19 cellular contexts compared by ENCODE assay signal in the genomic region with DNA sequence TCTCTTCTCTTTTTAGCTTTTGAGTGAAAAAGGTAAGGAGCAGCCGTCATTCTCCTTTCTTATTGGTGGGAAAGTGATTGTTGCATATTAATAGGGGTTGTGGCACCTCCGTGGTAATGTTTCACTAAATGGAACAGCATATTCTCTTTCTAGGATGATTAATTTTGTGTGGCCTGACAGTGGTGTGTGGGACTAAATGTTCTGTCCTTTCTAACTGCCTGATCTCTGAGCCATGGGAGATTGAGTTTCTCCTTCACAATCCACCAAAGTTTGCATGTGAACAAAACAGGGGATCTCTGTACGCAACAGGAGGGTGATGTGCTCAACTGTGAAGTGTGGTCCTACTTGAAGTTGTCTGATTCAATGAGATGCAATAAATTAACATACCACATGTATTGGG. TPM values are rescaled to one million over a fixed set of nuclear protein-coding genes. Genes with fewer than 3 reads are reported as not detected.
DNase-seq lines count a peak whose midpoint lies in the region; ATAC-seq and TF ChIP-seq lines count a peak whose summit lies in the region.
"Had no signal": no experiment of that assay in that cellular context is flagged by ENCODE, and none has a peak within 500 bp of the region (broad histone marks: within the 10 kb centered on the region; RNA-seq: fewer than 3 reads in every experiment).

No MANE protein-coding gene starts in this region.

- H3K27ac Mint-ChIP-seq in GM23338, result no peak overlapping the region
- no peak overlapping the region for H3K27ac Mint-ChIP-seq in neural progenitor cell
- H3K27ac Mint-ChIP-seq: B cell; CD4-positive, alpha-beta T cell; CD8-positive, alpha-beta T cell had no signal

- TF ChIP-seq POLR2A in body of pancreas (IDR thresholded peaks at IDR 0.05), result no peak

- H3K4me1 ChIP-seq in GM23338 (ENCODE audit: insufficient read depth), result 0 out of 2 replicates have a peak, but pooled peaks cover 5% of the 10 kb centered on the region
- peaks cover 3% of the 10 kb centered on the region for H3K4me1 ChIP-seq in body of pancreas
- no peaks in the 10 kb centered on the region for H3K4me1 ChIP-seq in neural progenitor cell
- H3K4me1 ChIP-seq in SJCRH30, result no peaks in the 10 kb centered on the region
- H3K4me1 ChIP-seq: A549, Caco-2 had no signal

- H3K9me3 ChIP-seq in body of pancreas, result no peaks in the 10 kb centered on the region
- H3K9me3 ChIP-seq in neural progenitor cell (ENCODE audit: low read depth), result no peaks in the 10 kb centered on the region
- no peaks in the 10 kb centered on the region for H3K9me3 ChIP-seq in SJCRH30 (replicated peaks)
- H3K9me3 ChIP-seq: A549 had no signal

- WGBS in body of pancreas, 2 donors, result 53 to 60% methylated on average over 3 of the region's 3 CpGs

- TF ChIP-seq CTCF in GM23338 (conservative IDR thresholded peaks at IDR 0.05; ENCODE audit: low read depth in 2 of 2) (no peak), body of pancreas (IDR thresholded peaks at IDR 0.05) (no peak), neural progenitor cell (IDR thresholded peaks at IDR 0.05) (no peak)

- H3K27me3 ChIP-seq in GM23338 (ENCODE audit: insufficient read depth), result no peaks in the 10 kb centered on the region
- no peaks in the 10 kb centered on the region for H3K27me3 ChIP-seq in body of pancreas
- H3K27me3 ChIP-seq in neural progenitor cell, result no peaks in the 10 kb centered on the region
- H3K27me3 ChIP-seq in SJCRH30, result no peaks in the 10 kb centered on the region
- H3K27me3 ChIP-seq: BLaER1 treated with 17β-estradiol and CSF1 and Interleukin-3, amounts not matched to agents 10 nM and 100 nM had no signal

- H3K27me3 Mint-ChIP-seq in GM23338 (ENCODE audit: insufficient read depth, low read depth, poor library complexity) (no peaks in the 10 kb centered on the region), neural progenitor cell (ENCODE audit: insufficient read depth, low read depth) (peaks cover 1% of the 10 kb centered on the region)

- H3K4me3 Mint-ChIP-seq in GM23338 (no peak overlapping the region), neural progenitor cell (no peak overlapping the region)
- H3K4me3 Mint-ChIP-seq: B cell; CD4-positive, alpha-beta T cell; CD8-positive, alpha-beta T cell had no signal

- H3K79me2 ChIP-seq in GM23338 (replicated peaks; ENCODE audit: insufficient read depth), result no peaks in the 10 kb centered on the region
- no peaks in the 10 kb centered on the region for H3K79me2 ChIP-seq in neural progenitor cell (ENCODE audit: low read depth)

- 0 out of 2 replicates have a peak, but pooled peaks cover 5% of the 10 kb centered on the region for H3K9me2 ChIP-seq in GM23338 (ENCODE audit: insufficient read depth)

- H3F3A ChIP-seq in GM23338 (replicated peaks; ENCODE audit: low read depth) (no peaks in the 10 kb centered on the region), neural progenitor cell (ENCODE audit: low read depth) (no peaks in the 10 kb centered on the region)

- DNase-seq in GM23338 (ENCODE audit: low spot score), result no peak
- DNase-seq in body of pancreas, result no peak
- DNase-seq in neural progenitor cell (ENCODE audit: low spot score), result no peak
- DNase-seq in SJCRH30, result no peak
- no peak for DNase-seq in posterior vena cava (ENCODE audit: low spot score)
- DNase-seq: AML-193; Caco-2; Calu3; CD4-positive, alpha-beta T cell; CD8-positive, alpha-beta T cell; DMS79 treated with DMSO at 0.1 percent for 48 hours; GF-D8 had no signal

- intact Hi-C loops in body of pancreas (cut with DNase I) (no loop called here), posterior vena cava (cut with DNase I) (loop anchor here in 1 of 2 donors (10.0 kb wide), 1 partner anchor 476 kb away; no protein-coding TSS in a partner anchor)

- no peaks in the 10 kb centered on the region for H3K36me3 Mint-ChIP-seq in GM23338 (ENCODE audit: low read depth)
- no peaks in the 10 kb centered on the region for H3K36me3 Mint-ChIP-seq in neural progenitor cell
- H3K36me3 Mint-ChIP-seq: CD8-positive, alpha-beta T cell had no signal

- ATAC-seq in GM23338 (no peak), body of pancreas (peak; percentile 71), GM18867 (IDR thresholded peaks at IDR 0.05; ENCODE audit: unreplicated experiment) (no peak)
- ATAC-seq: A549; CD8-positive, alpha-beta T cell had no signal

- no peak overlapping the region for H3K4me2 ChIP-seq in GM23338
- no peak overlapping the region for H3K4me2 ChIP-seq in neural progenitor cell
- H3K4me2 ChIP-seq: A549; BLaER1 treated with 17β-estradiol and CSF1 and Interleukin-3, amounts not matched to agents 10 nM and 100 nM had no signal

- H4K20me1 ChIP-seq in GM23338 (replicated peaks; ENCODE audit: insufficient read depth) (no peaks in the 10 kb centered on the region), neural progenitor cell (ENCODE audit: low read depth) (no peaks in the 10 kb centered on the region)
- H4K20me1 ChIP-seq: BLaER1 treated with 17β-estradiol and CSF1 and Interleukin-3, amounts not matched to agents 10 nM and 100 nM had no signal

- H3K4me3 ChIP-seq in GM23338 (no peak overlapping the region), body of pancreas (no peak overlapping the region), neural progenitor cell (no peak overlapping the region), SJCRH30 (no peak overlapping the region)
- H3K4me3 ChIP-seq: A549; BLaER1 treated with 17β-estradiol and CSF1 and Interleukin-3, amounts not matched to agents 10 nM and 100 nM had no signal

- H3K27ac ChIP-seq in GM23338 (ENCODE audit: low read depth), result no peak overlapping the region
- H3K27ac ChIP-seq in body of pancreas, result peak overlapping the region in 1 of 4 donors; percentile 65
- H3K27ac ChIP-seq in neural progenitor cell, result no peak overlapping the region
- no peak overlapping the region for H3K27ac ChIP-seq in SJCRH30
- H3K27ac ChIP-seq: 22Rv1; A549; BLaER1 treated with 17β-estradiol and CSF1 and Interleukin-3, amounts not matched to agents 10 nM and 100 nM; C4-2B had no signal

- no peak overlapping the region for H3K9ac ChIP-seq in neural progenitor cell
- H3K9ac ChIP-seq: BLaER1 treated with 17β-estradiol and CSF1 and Interleukin-3, amounts not matched to agents 10 nM and 100 nM had no signal

- H3K4me1 Mint-ChIP-seq in GM23338 (no peaks in the 10 kb centered on the region), neural progenitor cell (no peaks in the 10 kb centered on the region)

- H3K36me3 ChIP-seq in GM23338 (ENCODE audit: insufficient read depth) (no peaks in the 10 kb centered on the region), body of pancreas (replicated peaks in 1 of 2; ENCODE audit: insufficient read depth in 1 of 2, low read depth in 2 of 2) (no peaks in the 10 kb centered on the region), neural progenitor cell (no peaks in the 10 kb centered on the region), SJCRH30 (no peaks in the 10 kb centered on the region)
- H3K36me3 ChIP-seq: BLaER1 treated with 17β-estradiol and CSF1 and Interleukin-3, amounts not matched to agents 10 nM and 100 nM had no signal

- H3K9me3 Mint-ChIP-seq in GM23338 (no peaks in the 10 kb centered on the region), neural progenitor cell (no peaks in the 10 kb centered on the region)
- H3K9me3 Mint-ChIP-seq: CD4-positive, alpha-beta T cell had no signal

- peak overlapping the region; percentile 61 for H2AFZ ChIP-seq in GM23338
- H2AFZ ChIP-seq in neural progenitor cell (replicated peaks), result peak overlapping the region; percentile 42

TF ChIP-seq in GM23338, 12 proteins besides CTCF, POLR2A, EP300 and RAD21 (continues in another document):
- TF ChIP-seq CREB1 (CRISPR knock-in tag; IDR thresholded peaks at IDR 0.05; ENCODE audit: low read depth), result no peak
- TF ChIP-seq EZH2phosphoT487 (IDR thresholded peaks at IDR 0.05; ENCODE audit: unreplicated experiment), result no peak
- no peak for TF ChIP-seq NANOG (IDR thresholded peaks at IDR 0.05; ENCODE audit: borderline replicate concordance)
- TF ChIP-seq STAT1 (IDR thresholded peaks at IDR 0.05; ENCODE audit: unreplicated experiment), result no peak
- TF ChIP-seq JUNB (IDR thresholded peaks at IDR 0.05; ENCODE audit: unreplicated experiment), result no peak
- no peak for TF ChIP-seq POLR2AphosphoS5 (IDR thresholded peaks at IDR 0.05; ENCODE audit: low read depth)
- TF ChIP-seq, protein P1, sequence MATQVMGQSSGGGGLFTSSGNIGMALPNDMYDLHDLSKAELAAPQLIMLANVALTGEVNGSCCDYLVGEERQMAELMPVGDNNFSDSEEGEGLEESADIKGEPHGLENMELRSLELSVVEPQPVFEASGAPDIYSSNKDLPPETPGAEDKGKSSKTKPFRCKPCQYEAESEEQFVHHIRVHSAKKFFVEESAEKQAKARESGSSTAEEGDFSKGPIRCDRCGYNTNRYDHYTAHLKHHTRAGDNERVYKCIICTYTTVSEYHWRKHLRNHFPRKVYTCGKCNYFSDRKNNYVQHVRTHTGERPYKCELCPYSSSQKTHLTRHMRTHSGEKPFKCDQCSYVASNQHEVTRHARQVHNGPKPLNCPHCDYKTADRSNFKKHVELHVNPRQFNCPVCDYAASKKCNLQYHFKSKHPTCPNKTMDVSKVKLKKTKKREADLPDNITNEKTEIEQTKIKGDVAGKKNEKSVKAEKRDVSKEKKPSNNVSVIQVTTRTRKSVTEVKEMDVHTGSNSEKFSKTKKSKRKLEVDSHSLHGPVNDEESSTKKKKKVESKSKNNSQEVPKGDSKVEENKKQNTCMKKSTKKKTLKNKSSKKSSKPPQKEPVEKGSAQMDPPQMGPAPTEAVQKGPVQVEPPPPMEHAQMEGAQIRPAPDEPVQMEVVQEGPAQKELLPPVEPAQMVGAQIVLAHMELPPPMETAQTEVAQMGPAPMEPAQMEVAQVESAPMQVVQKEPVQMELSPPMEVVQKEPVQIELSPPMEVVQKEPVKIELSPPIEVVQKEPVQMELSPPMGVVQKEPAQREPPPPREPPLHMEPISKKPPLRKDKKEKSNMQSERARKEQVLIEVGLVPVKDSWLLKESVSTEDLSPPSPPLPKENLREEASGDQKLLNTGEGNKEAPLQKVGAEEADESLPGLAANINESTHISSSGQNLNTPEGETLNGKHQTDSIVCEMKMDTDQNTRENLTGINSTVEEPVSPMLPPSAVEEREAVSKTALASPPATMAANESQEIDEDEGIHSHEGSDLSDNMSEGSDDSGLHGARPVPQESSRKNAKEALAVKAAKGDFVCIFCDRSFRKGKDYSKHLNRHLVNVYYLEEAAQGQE (IDR thresholded peaks at IDR 0.05; ENCODE audit: unreplicated experiment), result no peak
- no peak for TF ChIP-seq ZNF114 (CRISPR knock-in tag; IDR thresholded peaks at IDR 0.05)

RNA-seq across cellular contexts. Expression of a gene that starts 19.4 kb away (rescaled TPM):
- 0.17 TPM in 1 of 2 replicates, not detected in the other for total RNA-seq in GM23338 (2014; rRNA removed; shearing (Covaris generic))
- polyA plus RNA-seq in GM23338 (2016; fragmentation: Nextera tagmentation; extraction: Ambion mirVana), result 0.17 and 0.19 TPM in 2 replicates
- 1 to 10 TPM in 1 of 2 donors, not detected in 1; 2.1 TPM for total RNA-seq in body of pancreas
- total RNA-seq in neural progenitor cell (ENCODE audit: low replicate concordance), result not detected in 2 replicates
- total RNA-seq in SJCRH30 (2014; rRNA removed; shearing (Covaris generic)), result 0.16 and 0.23 TPM in 2 replicates
- total RNA-seq in posterior vena cava, result 1 to 10 TPM in 1 of 2 donors, under 1 TPM in 1; 0.86 to 1.8 TPM
- total RNA-seq: CD8-positive, alpha-beta T cell had no signal
- polyA plus RNA-seq: BJ had no signal
